13 cellular contexts compared by ENCODE assay signal in genomic region chr6:13447949-13448724, GRCh38. TPM values are rescaled to one million over a fixed set of nuclear protein-coding genes. Genes with fewer than 3 reads are reported as not detected.
A peak's percentile ranks its signal among the peaks of the same experiment; 100 is the strongest.
DNase-seq lines count a peak whose midpoint lies in the region; ATAC-seq, FAIRE-seq and TF ChIP-seq lines count a peak whose summit lies in the region.
"Had no signal": no experiment of that assay in that cellular context is flagged by ENCODE, and none has a peak within 500 bp of the region (broad histone marks: within the 10 kb centered on the region; RNA-seq: fewer than 3 reads in every experiment).

No MANE protein-coding gene starts in this region.

- H3K4me1 ChIP-seq in foreskin keratinocyte = peaks cover 30% of the 10 kb centered on the region
- H3K4me1 ChIP-seq in small intestine (ENCODE audit: control insufficient read depth in 2 of 2, insufficient read depth in 1 of 2, low read depth in 1 of 2, low read length in 1 of 2) = no peaks in the 10 kb centered on the region

- H3K9me3 ChIP-seq in SK-N-MC (ENCODE audit: low read depth, low read length) (no peaks in the 10 kb centered on the region), small intestine (ENCODE audit: control insufficient read depth, low read depth) (no peaks in the 10 kb centered on the region)

- FAIRE-seq in small intestine (lab: Jason Lieb, UNC) = no peak
- FAIRE-seq: GM12892 had no signal

- H3K27ac ChIP-seq in HL-60 (replicated peaks) (peak overlapping the region; percentile 61), SK-N-MC (no peak overlapping the region), foreskin keratinocyte (no peak overlapping the region), small intestine (ENCODE audit: low read depth in 1 of 2, low read length in 1 of 2) (peak overlapping the region; percentile 58 to 80)
- H3K27ac ChIP-seq: cardiac muscle cell had no signal

- H3K27me3 ChIP-seq in HL-60 (ENCODE audit: insufficient read depth, poor library complexity, severe bottlenecking) = no peaks in the 10 kb centered on the region
- H3K27me3 ChIP-seq in foreskin keratinocyte = no peaks in the 10 kb centered on the region
- H3K27me3 ChIP-seq in small intestine (ENCODE audit: control insufficient read depth in 2 of 2, insufficient read depth in 2 of 2, low read length in 2 of 2) = no peaks in the 10 kb centered on the region
- H3K27me3 ChIP-seq: cardiac muscle cell had no signal

- H3K36me3 ChIP-seq in SK-N-MC (ENCODE audit: insufficient read depth, low read length) = no peaks in the 10 kb centered on the region; the same call in 1 of the 2 replicates
- H3K36me3 ChIP-seq in small intestine (ENCODE audit: control insufficient read depth in 2 of 2, insufficient read depth in 2 of 2, low read length in 2 of 2) = no peaks in the 10 kb centered on the region
- H3K36me3 ChIP-seq: cardiac muscle cell had no signal

- no peak for TF ChIP-seq CTCF in HL-60 (IDR thresholded peaks at IDR 0.05; ENCODE audit: insufficient read depth, low read length)
- TF ChIP-seq CTCF in foreskin keratinocyte (conservative IDR thresholded peaks at IDR 0.05) = no peak

- DNase-seq in HL-60 (ENCODE audit: low read depth in 1 of 2, low spot score in 1 of 2) (peak; percentile 55 to 82), SK-N-MC (ENCODE audit: low read depth, low spot score) (peak; percentile 56), foreskin keratinocyte (peak; percentile 30 to 62), small intestine (peak; percentile 64), HCEC 1CT (no peak), NCI-H82 (lab: John Stamatoyannopoulos, UW) (no peak)
- DNase-seq: IMR-90, NCI-H526, T-helper 17 cell had no signal

- WGBS in small intestine, 3 donors = 76 to 81% (median 78%) methylated on average over 5 of the region's 5 CpGs

- H3K4me3 ChIP-seq in HL-60 (replicated peaks; ENCODE audit: insufficient read depth, low read length) = no peak overlapping the region
- no peak overlapping the region for H3K4me3 ChIP-seq in SK-N-MC
- H3K4me3 ChIP-seq in small intestine (ENCODE audit: low read depth in 1 of 2, low read length in 2 of 2) = no peak overlapping the region
- H3K4me3 ChIP-seq: cardiac muscle cell had no signal

- peak; percentile 71 for ATAC-seq in foreskin keratinocyte
- ATAC-seq in GM18502 (IDR thresholded peaks at IDR 0.05; ENCODE audit: poor library complexity, unreplicated experiment) = no peak
- ATAC-seq in HG02884 (IDR thresholded peaks at IDR 0.05; ENCODE audit: unreplicated experiment) = no peak
- ATAC-seq: T-helper 17 cell had no signal

- no peak overlapping the region for H3K9ac ChIP-seq in SK-N-MC (ENCODE audit: insufficient read length)

RNA-seq across cellular contexts. Expression of gene GFOD1, which starts 39.3 kb away (rescaled TPM):
- 10.3 and 11.1 TPM in 2 replicates for total RNA-seq in foreskin keratinocyte
- polyA plus RNA-seq in foreskin keratinocyte (3.3 and 3.7 TPM in 2 replicates), small intestine (1 to 10 TPM; 1.1 to 7.3 (median 1.9) TPM)

Comparison
In these comparisons a context has a peak if more than half of its experiments do, and no peak if none do; other contexts are left out.
1. DNase-seq: peak in HL-60 (2 of 2), SK-N-MC (single experiment), foreskin keratinocyte (2 of 2) and small intestine (single experiment); none in HCEC 1CT (single experiment) and NCI-H82 (single experiment).
2. H3K27ac ChIP-seq: peak in HL-60 (single experiment) and small intestine (2 of 2); none in SK-N-MC (single experiment) and foreskin keratinocyte (single experiment).